18 cellular contexts compared by ENCODE assay signal in the genomic region with DNA sequence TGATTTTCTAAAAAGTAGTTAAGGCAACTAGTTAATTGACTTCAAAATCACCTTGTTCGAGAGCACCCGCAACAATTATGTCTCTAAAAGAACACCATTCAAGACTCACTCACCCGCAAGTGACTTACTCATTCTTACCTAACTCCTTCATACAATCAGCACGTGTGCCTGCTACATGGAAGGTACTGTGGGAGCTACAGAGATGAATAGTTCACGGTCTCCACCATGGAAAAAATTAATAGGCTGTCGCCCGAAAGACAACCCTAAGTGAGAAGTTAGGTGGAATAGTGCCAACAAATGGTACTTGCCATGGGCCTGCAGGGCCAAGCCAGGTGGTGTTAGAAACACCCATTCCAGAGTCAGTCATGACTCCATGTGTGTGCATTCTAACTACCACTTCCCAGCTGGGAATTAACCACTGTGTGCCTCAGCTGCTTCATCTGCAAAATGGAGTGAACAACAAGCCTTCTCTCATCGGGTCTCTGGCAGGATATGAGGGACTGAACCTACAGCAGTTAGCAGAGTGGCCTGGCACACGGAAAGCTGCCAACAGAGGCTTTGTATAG. TPM values are rescaled to one million over a fixed set of nuclear protein-coding genes. Genes with fewer than 3 reads are reported as not detected.
DNase-seq lines count a peak whose midpoint lies in the region; ATAC-seq and TF ChIP-seq lines count a peak whose summit lies in the region.
"Had no signal": no experiment of that assay in that cellular context is flagged by ENCODE, and none has a peak within 500 bp of the region (broad histone marks: within the 10 kb centered on the region; RNA-seq: fewer than 3 reads in every experiment).

No MANE protein-coding gene starts in this region.

- no peaks in the 10 kb centered on the region for H3K9me3 Mint-ChIP-seq in activated CD8-positive, alpha-beta T cell treated with anti-CD3 and anti-CD28 coated beads for 36 hours
- H3K9me3 Mint-ChIP-seq in activated CD8-positive, alpha-beta T cell treated with anti-CD3 and anti-CD28 coated beads, Interleukin-2, amount 10 ng/mL, durations not matched to agents 7 days and 5 days (ENCODE audit: insufficient read depth), result no peaks in the 10 kb centered on the region
- no peaks in the 10 kb centered on the region for H3K9me3 Mint-ChIP-seq in activated T-cell treated with anti-CD3 and anti-CD28 coated beads, Interleukin-2, amount 50 U/mL, for 4 hours
- peaks cover 12% of the 10 kb centered on the region for H3K9me3 Mint-ChIP-seq in glutamatergic neuron (ENCODE audit: unreplicated experiment)
- H3K9me3 Mint-ChIP-seq: activated naive CD8-positive, alpha-beta T cell treated with anti-CD3 and anti-CD28 coated beads, Interleukin-2, amount 10 ng/mL, durations not matched to agents 7 days and 5 days had no signal

- ATAC-seq in activated CD8-positive, alpha-beta T cell treated with anti-CD3 and anti-CD28 coated beads for 36 hours, result peak; percentile 40
- no peak for ATAC-seq in activated CD8-positive, alpha-beta T cell treated with anti-CD3 and anti-CD28 coated beads, Interleukin-2, amount 10 ng/mL, durations not matched to agents 7 days and 5 days
- peak; percentile 50 to 70 for ATAC-seq in activated T-cell treated with anti-CD3 and anti-CD28 coated beads, Interleukin-2, amount 50 U/mL, for 4 hours
- no peak for ATAC-seq in HG03469 (IDR thresholded peaks at IDR 0.05; ENCODE audit: unreplicated experiment)
- no peak for ATAC-seq in GM19035 (IDR thresholded peaks at IDR 0.05; ENCODE audit: unreplicated experiment)
- no peak for ATAC-seq in GM19023 (IDR thresholded peaks at IDR 0.05; ENCODE audit: unreplicated experiment)
- ATAC-seq: PC-3, Right ventricle myocardium inferior had no signal

- H3K27ac ChIP-seq in spleen, result no peak overlapping the region

- no peaks in the 10 kb centered on the region for H3K27me3 ChIP-seq in spleen (replicated peaks in 1 of 7)
- H3K27me3 ChIP-seq: stomach, tibial nerve had no signal

- POLR2A ChIA-PET in activated CD8-positive, alpha-beta T cell treated with anti-CD3 and anti-CD28 coated beads for 36 hours (lab: Charles Lee), result interaction anchor here (0.8 to 1.3 kb wide), 2 partner anchors 22 to 90 kb away, joined by 4 read pairs; no protein-coding TSS in a partner anchor
- POLR2A ChIA-PET in activated CD8-positive, alpha-beta T cell treated with anti-CD3 and anti-CD28 coated beads, Interleukin-2, amount 10 ng/mL, durations not matched to agents 7 days and 5 days (lab: Charles Lee), result no interaction called here

- WGBS in spleen, 5 donors, result 86 to 93% (median 89%) methylated on average over 9 of the region's 9 CpGs

- peak overlapping the region; percentile 83 for H3K27ac Mint-ChIP-seq in activated CD8-positive, alpha-beta T cell treated with anti-CD3 and anti-CD28 coated beads for 36 hours
- H3K27ac Mint-ChIP-seq in activated CD8-positive, alpha-beta T cell treated with anti-CD3 and anti-CD28 coated beads, Interleukin-2, amount 10 ng/mL, durations not matched to agents 7 days and 5 days, result no peak overlapping the region
- peak overlapping the region; percentile 34 for H3K27ac Mint-ChIP-seq in glutamatergic neuron (ENCODE audit: unreplicated experiment)
- H3K27ac Mint-ChIP-seq: activated naive CD8-positive, alpha-beta T cell treated with anti-CD3 and anti-CD28 coated beads, Interleukin-2, amount 10 ng/mL, durations not matched to agents 7 days and 5 days had no signal

- DNase-seq in activated CD8-positive, alpha-beta T cell treated with anti-CD3 and anti-CD28 coated beads for 36 hours, result peak; percentile 59
- no peak for DNase-seq in activated CD8-positive, alpha-beta T cell treated with anti-CD3 and anti-CD28 coated beads, Interleukin-2, amount 10 ng/mL, durations not matched to agents 7 days and 5 days
- no peak for DNase-seq in activated T-cell treated with anti-CD3 and anti-CD28 coated beads, Interleukin-2, amount 50 U/mL, for 4 hours
- DNase-seq in glutamatergic neuron (no peak), spleen (peak; percentile 32)
- DNase-seq: activated naive CD8-positive, alpha-beta T cell treated with anti-CD3 and anti-CD28 coated beads, Interleukin-2, amount 10 ng/mL, durations not matched to agents 7 days and 5 days; C1 segment of cervical spinal cord; NCI-H1417; NCI-H446 treated with DMSO at 0.1 percent for 48 hours; occipital lobe; PC-3; stomach; T1000 had no signal

- H3K4me1 Mint-ChIP-seq in activated CD8-positive, alpha-beta T cell treated with anti-CD3 and anti-CD28 coated beads for 36 hours (ENCODE audit: low read depth), result peaks cover 85% of the 10 kb centered on the region
- peaks cover 56% of the 10 kb centered on the region for H3K4me1 Mint-ChIP-seq in activated CD8-positive, alpha-beta T cell treated with anti-CD3 and anti-CD28 coated beads, Interleukin-2, amount 10 ng/mL, durations not matched to agents 7 days and 5 days (ENCODE audit: low read depth)
- peaks cover 59% of the 10 kb centered on the region for H3K4me1 Mint-ChIP-seq in activated T-cell treated with anti-CD3 and anti-CD28 coated beads, Interleukin-2, amount 50 U/mL, for 4 hours (ENCODE audit: low read depth)
- peaks cover 75% of the 10 kb centered on the region for H3K4me1 Mint-ChIP-seq in glutamatergic neuron (ENCODE audit: low read depth, unreplicated experiment)

- no peak for TF ChIP-seq CTCF in activated CD8-positive, alpha-beta T cell treated with anti-CD3 and anti-CD28 coated beads for 36 hours (IDR thresholded peaks at IDR 0.05)
- TF ChIP-seq CTCF in glutamatergic neuron (IDR thresholded peaks at IDR 0.05; ENCODE audit: partially characterized antibody, unreplicated experiment), result no peak
- no peak for TF ChIP-seq CTCF in spleen (IDR thresholded peaks at IDR 0.05 in 8 of 11, conservative IDR thresholded peaks at IDR 0.05 in 3 of 11)

- no peak overlapping the region for H3K4me3 ChIP-seq in spleen
- H3K4me3 ChIP-seq: stomach, tibial nerve had no signal

- no peaks in the 10 kb centered on the region for H3K27me3 Mint-ChIP-seq in activated CD8-positive, alpha-beta T cell treated with anti-CD3 and anti-CD28 coated beads for 36 hours
- H3K27me3 Mint-ChIP-seq in activated CD8-positive, alpha-beta T cell treated with anti-CD3 and anti-CD28 coated beads, Interleukin-2, amount 10 ng/mL, durations not matched to agents 7 days and 5 days (ENCODE audit: low read depth), result no peaks in the 10 kb centered on the region
- H3K27me3 Mint-ChIP-seq in activated T-cell treated with anti-CD3 and anti-CD28 coated beads, Interleukin-2, amount 50 U/mL, for 4 hours (ENCODE audit: low read depth), result no peaks in the 10 kb centered on the region
- peaks cover 10% of the 10 kb centered on the region for H3K27me3 Mint-ChIP-seq in glutamatergic neuron (ENCODE audit: unreplicated experiment)
- H3K27me3 Mint-ChIP-seq: activated naive CD8-positive, alpha-beta T cell treated with anti-CD3 and anti-CD28 coated beads, Interleukin-2, amount 10 ng/mL, durations not matched to agents 7 days and 5 days had no signal

- H3K4me3 Mint-ChIP-seq in activated CD8-positive, alpha-beta T cell treated with anti-CD3 and anti-CD28 coated beads for 36 hours, result no peak overlapping the region
- H3K4me3 Mint-ChIP-seq in activated CD8-positive, alpha-beta T cell treated with anti-CD3 and anti-CD28 coated beads, Interleukin-2, amount 10 ng/mL, durations not matched to agents 7 days and 5 days, result no peak overlapping the region
- no peak overlapping the region for H3K4me3 Mint-ChIP-seq in activated T-cell treated with anti-CD3 and anti-CD28 coated beads, Interleukin-2, amount 50 U/mL, for 4 hours
- H3K4me3 Mint-ChIP-seq in glutamatergic neuron (ENCODE audit: unreplicated experiment), result peak overlapping the region; percentile 98
- H3K4me3 Mint-ChIP-seq: activated naive CD8-positive, alpha-beta T cell treated with anti-CD3 and anti-CD28 coated beads, Interleukin-2, amount 10 ng/mL, durations not matched to agents 7 days and 5 days had no signal

- H3K9me3 ChIP-seq in spleen, result no peaks in the 10 kb centered on the region
- H3K9me3 ChIP-seq: stomach, tibial nerve had no signal

- peaks cover 0 to 80% (median 31%) of the 10 kb centered on the region in 6 donors for H3K36me3 ChIP-seq in spleen

- CTCF ChIA-PET in activated CD8-positive, alpha-beta T cell treated with anti-CD3 and anti-CD28 coated beads for 36 hours (lab: Charles Lee), result no interaction called here
- CTCF ChIA-PET in activated CD8-positive, alpha-beta T cell treated with anti-CD3 and anti-CD28 coated beads, Interleukin-2, amount 10 ng/mL, durations not matched to agents 7 days and 5 days (lab: Charles Lee), result interaction anchor here (1.0 kb wide), 1 partner anchor 91 kb away, joined by 3 read pairs; no protein-coding TSS in a partner anchor

- no peak for TF ChIP-seq POLR2A in spleen (IDR thresholded peaks at IDR 0.05)

- intact Hi-C loops in activated CD8-positive, alpha-beta T cell treated with anti-CD3 and anti-CD28 coated beads for 36 hours (cut with micrococcal nuclease), result no loop called here
- intact Hi-C loops in spleen (cut with DNase I; ENCODE audit: low total_unique reads), result loop anchor here (10.0 kb wide), 1 partner anchor 84 kb away; no protein-coding TSS in a partner anchor

- H3K4me1 ChIP-seq in spleen, result peaks cover 6 to 77% (median 52%) of the 10 kb centered on the region in 6 donors

- peaks cover 81% of the 10 kb centered on the region for H3K36me3 Mint-ChIP-seq in activated CD8-positive, alpha-beta T cell treated with anti-CD3 and anti-CD28 coated beads for 36 hours (ENCODE audit: low read depth)
- H3K36me3 Mint-ChIP-seq in activated CD8-positive, alpha-beta T cell treated with anti-CD3 and anti-CD28 coated beads, Interleukin-2, amount 10 ng/mL, durations not matched to agents 7 days and 5 days (ENCODE audit: low read depth), result peaks cover 86% of the 10 kb centered on the region
- H3K36me3 Mint-ChIP-seq in activated T-cell treated with anti-CD3 and anti-CD28 coated beads, Interleukin-2, amount 50 U/mL, for 4 hours (ENCODE audit: insufficient read depth), result peaks cover 47% of the 10 kb centered on the region
- peaks cover 18% of the 10 kb centered on the region for H3K36me3 Mint-ChIP-seq in glutamatergic neuron (ENCODE audit: unreplicated experiment)

RNA-seq across cellular contexts. Expression of a gene that starts 7.1 kb away (rescaled TPM):
- total RNA-seq in activated CD8-positive, alpha-beta T cell treated with anti-CD3 and anti-CD28 coated beads for 36 hours, result 10 to 100 TPM; 62.6 to 67.8 TPM
- total RNA-seq in activated CD8-positive, alpha-beta T cell treated with anti-CD3 and anti-CD28 coated beads, Interleukin-2, amount 10 ng/mL, durations not matched to agents 7 days and 5 days, result 100 to 1,000 TPM; 109 to 111 TPM
- 10 to 100 TPM; 36.2 to 39.1 (median 37.5) TPM for total RNA-seq in activated T-cell treated with anti-CD3 and anti-CD28 coated beads, Interleukin-2, amount 50 U/mL, for 4 hours
- total RNA-seq in glutamatergic neuron (ENCODE audit: unreplicated experiment), result 608 TPM
- total RNA-seq in spleen, result 10 to 100 TPM; 24.4 to 73.5 (median 55.4) TPM
- polyA plus RNA-seq in spleen, result 10 to 100 TPM; 14.4 to 22.1 (median 14.9) TPM

Comparison
In these comparisons a context has a peak if more than half of its experiments do, and no peak if none do; other contexts are left out.
1. ATAC-seq: peak in activated CD8-positive, alpha-beta T cell treated with anti-CD3 and anti-CD28 coated beads for 36 hours (single experiment) and activated T-cell treated with anti-CD3 and anti-CD28 coated beads, Interleukin-2, amount 50 U/mL, for 4 hours (2 of 2); none in activated CD8-positive, alpha-beta T cell treated with anti-CD3 and anti-CD28 coated beads, Interleukin-2, amount 10 ng/mL, durations not matched to agents 7 days and 5 days (single experiment), HG03469 (single experiment), GM19035 (single experiment) and GM19023 (single experiment).
2. DNase-seq: peak in activated CD8-positive, alpha-beta T cell treated with anti-CD3 and anti-CD28 coated beads for 36 hours (single experiment) and spleen (single experiment); none in activated CD8-positive, alpha-beta T cell treated with anti-CD3 and anti-CD28 coated beads, Interleukin-2, amount 10 ng/mL, durations not matched to agents 7 days and 5 days (single experiment), activated T-cell treated with anti-CD3 and anti-CD28 coated beads, Interleukin-2, amount 50 U/mL, for 4 hours (single experiment) and glutamatergic neuron (single experiment).